8 cellular contexts compared by ENCODE assay signal in genomic region chr10:21724695-21725371, GRCh38.
A peak's percentile ranks its signal among the peaks of the same experiment; 100 is the strongest.
DNase-seq lines count a peak whose midpoint lies in the region; ATAC-seq and TF ChIP-seq lines count a peak whose summit lies in the region.

No MANE protein-coding gene starts in this region.

- H3K27ac ChIP-seq in foreskin keratinocyte, result no peak overlapping the region

- no peaks in the 10 kb centered on the region for H3K27me3 ChIP-seq in foreskin keratinocyte

- no peak overlapping the region for H3K4me3 Mint-ChIP-seq in activated CD8-positive, alpha-beta T cell treated with anti-CD3 and anti-CD28 coated beads, Interleukin-2, amount 10 ng/mL, durations not matched to agents 7 days and 5 days
- no peak overlapping the region for H3K4me3 Mint-ChIP-seq in osteocyte (ENCODE audit: unreplicated experiment)

- peak; percentile 92 for ATAC-seq in GM19467 (IDR thresholded peaks at IDR 0.05; ENCODE audit: unreplicated experiment)
- ATAC-seq in activated CD8-positive, alpha-beta T cell treated with anti-CD3 and anti-CD28 coated beads, Interleukin-2, amount 10 ng/mL, durations not matched to agents 7 days and 5 days, result peak; percentile 55
- peak; percentile 82 for ATAC-seq in foreskin keratinocyte
- ATAC-seq in GM19035 (IDR thresholded peaks at IDR 0.05; ENCODE audit: unreplicated experiment), result no peak

- H3K4me1 ChIP-seq in foreskin keratinocyte, result peaks cover 23% of the 10 kb centered on the region

- POLR2A ChIA-PET in activated CD8-positive, alpha-beta T cell treated with anti-CD3 and anti-CD28 coated beads, Interleukin-2, amount 10 ng/mL, durations not matched to agents 7 days and 5 days (lab: Charles Lee), result interaction anchor here (0.6 kb wide), 1 partner anchor 13 kb away, joined by 3 read pairs; no protein-coding TSS in a partner anchor

- DNase-seq in DMS153 (lab: John Stamatoyannopoulos, UW), result peak; percentile 90
- peak; percentile 77 for DNase-seq in HK-2 (ENCODE audit: unreplicated experiment)
- peak; percentile 56 to 92 for DNase-seq in NCI-H524 (lab: John Stamatoyannopoulos, UW)
- DNase-seq in activated CD8-positive, alpha-beta T cell treated with anti-CD3 and anti-CD28 coated beads, Interleukin-2, amount 10 ng/mL, durations not matched to agents 7 days and 5 days, result peak; percentile 63
- DNase-seq in foreskin keratinocyte, result peak; percentile 95 to 98
- peak; percentile 95 for DNase-seq in osteocyte (ENCODE audit: extremely low spot score, unreplicated experiment)

- no peaks in the 10 kb centered on the region for H3K9me3 Mint-ChIP-seq in activated CD8-positive, alpha-beta T cell treated with anti-CD3 and anti-CD28 coated beads, Interleukin-2, amount 10 ng/mL, durations not matched to agents 7 days and 5 days (ENCODE audit: insufficient read depth)
- H3K9me3 Mint-ChIP-seq in osteocyte (ENCODE audit: unreplicated experiment), result no peaks in the 10 kb centered on the region

- CTCF ChIA-PET in activated CD8-positive, alpha-beta T cell treated with anti-CD3 and anti-CD28 coated beads, Interleukin-2, amount 10 ng/mL, durations not matched to agents 7 days and 5 days (lab: Charles Lee), result interaction anchor here (0.9 to 3.0 kb wide), 5 partner anchors 8 to 229 kb away, joined by 3 to 16 read pairs (median 4); no protein-coding TSS in a partner anchor

- peaks cover 26% of the 10 kb centered on the region for H3K36me3 Mint-ChIP-seq in activated CD8-positive, alpha-beta T cell treated with anti-CD3 and anti-CD28 coated beads, Interleukin-2, amount 10 ng/mL, durations not matched to agents 7 days and 5 days (ENCODE audit: low read depth)
- peaks cover 11% of the 10 kb centered on the region for H3K36me3 Mint-ChIP-seq in osteocyte (ENCODE audit: unreplicated experiment)

- no peak overlapping the region for H3K27ac Mint-ChIP-seq in activated CD8-positive, alpha-beta T cell treated with anti-CD3 and anti-CD28 coated beads, Interleukin-2, amount 10 ng/mL, durations not matched to agents 7 days and 5 days
- H3K27ac Mint-ChIP-seq in osteocyte (ENCODE audit: unreplicated experiment), result peak overlapping the region; percentile 80

- no peak for TF ChIP-seq CTCF in foreskin keratinocyte (conservative IDR thresholded peaks at IDR 0.05)
- TF ChIP-seq CTCF in osteocyte (IDR thresholded peaks at IDR 0.05), result no peak

- H3K4me1 Mint-ChIP-seq in activated CD8-positive, alpha-beta T cell treated with anti-CD3 and anti-CD28 coated beads, Interleukin-2, amount 10 ng/mL, durations not matched to agents 7 days and 5 days (ENCODE audit: low read depth), result peaks cover 24% of the 10 kb centered on the region
- peaks cover 57% of the 10 kb centered on the region for H3K4me1 Mint-ChIP-seq in osteocyte (ENCODE audit: unreplicated experiment)

- no peaks in the 10 kb centered on the region for H3K27me3 Mint-ChIP-seq in activated CD8-positive, alpha-beta T cell treated with anti-CD3 and anti-CD28 coated beads, Interleukin-2, amount 10 ng/mL, durations not matched to agents 7 days and 5 days (ENCODE audit: low read depth)
- H3K27me3 Mint-ChIP-seq in osteocyte (ENCODE audit: unreplicated experiment), result no peaks in the 10 kb centered on the region
